Comparison of ENCODE assay signal across 14 cellular contexts in the genomic region with DNA sequence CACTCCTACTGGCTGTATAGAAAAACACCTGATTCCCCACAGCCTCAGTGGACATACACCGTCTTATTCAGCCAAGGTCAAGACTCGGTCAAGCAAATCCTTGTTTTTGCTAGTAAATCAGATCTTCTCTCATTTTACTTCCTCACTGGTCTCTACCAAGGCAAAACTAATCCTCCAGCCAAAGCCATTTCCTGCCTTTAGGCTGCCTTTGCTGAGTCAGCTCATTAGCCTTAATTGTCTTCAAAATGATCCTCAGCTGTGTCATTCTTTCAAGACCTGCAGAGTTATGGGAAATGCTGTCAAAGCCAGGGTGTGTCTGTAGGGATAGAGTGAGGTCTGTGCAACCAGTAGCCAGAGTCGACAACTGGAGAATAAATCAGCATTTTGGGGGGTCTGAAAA.
DNase-seq lines count a peak whose midpoint lies in the region; ATAC-seq and TF ChIP-seq lines count a peak whose summit lies in the region.
"Had no signal": no experiment of that assay in that cellular context is flagged by ENCODE, and none has a peak within 500 bp of the region (broad histone marks: within the 10 kb centered on the region; RNA-seq: fewer than 3 reads in every experiment).

No MANE protein-coding gene starts in this region.

- peaks cover 6% of the 10 kb centered on the region; the same call in 2 of the 3 replicates for H3K36me3 Mint-ChIP-seq in GM23338 (ENCODE audit: low read depth)

- H3K4me3 Mint-ChIP-seq in GM23338 = no peak overlapping the region
- H3K4me3 Mint-ChIP-seq: stimulated activated memory B cell treated with anti-CD40 and anti-IgM and Interleukin-4, amounts not matched to agents 10 μg/mL and 1 μg/mL and 100 μg/mL, for 72 hours had no signal

- H3K27me3 Mint-ChIP-seq in GM23338 (ENCODE audit: insufficient read depth, low read depth, poor library complexity) = peaks cover 8% of the 10 kb centered on the region
- H3K27me3 Mint-ChIP-seq: stimulated activated memory B cell treated with anti-CD40 and anti-IgM and Interleukin-4, amounts not matched to agents 10 μg/mL and 1 μg/mL and 100 μg/mL, for 72 hours had no signal

- peaks cover 17% of the 10 kb centered on the region; the same call in 1 of the 2 replicates for H3K9me3 ChIP-seq in NT2/D1 (ENCODE audit: insufficient read depth, low read length)
- no peaks in the 10 kb centered on the region for H3K9me3 ChIP-seq in tibial artery

- intact Hi-C loops in tibial artery (cut with DNase I; ENCODE audit: low total_unique reads) = no loop called here

- TF ChIP-seq CTCF in GM23338 (conservative IDR thresholded peaks at IDR 0.05; ENCODE audit: low read depth in 2 of 2) = no peak
- no peak for TF ChIP-seq CTCF in epithelial cell of esophagus (IDR thresholded peaks at IDR 0.05; ENCODE audit: insufficient read depth, low read depth, low read length, missing control alignments)
- no peak for TF ChIP-seq CTCF in tibial artery (IDR thresholded peaks at IDR 0.05)

- H3K79me2 ChIP-seq in GM23338 (replicated peaks; ENCODE audit: insufficient read depth) = no peaks in the 10 kb centered on the region

- ATAC-seq in GM23338 = no peak
- ATAC-seq in GM18868 (IDR thresholded peaks at IDR 0.05; ENCODE audit: unreplicated experiment) = no peak
- ATAC-seq: stimulated activated memory B cell treated with anti-CD40 and anti-IgM and Interleukin-4, amounts not matched to agents 10 μg/mL and 1 μg/mL and 100 μg/mL, for 72 hours had no signal

- no peaks in the 10 kb centered on the region for H3K36me3 ChIP-seq in GM23338 (ENCODE audit: insufficient read depth)
- H3K36me3 ChIP-seq in NT2/D1 (ENCODE audit: insufficient read depth, insufficient read length, low read length) = no peaks in the 10 kb centered on the region
- H3K36me3 ChIP-seq in tibial artery = no peaks in the 10 kb centered on the region

- H4K20me1 ChIP-seq in GM23338 (replicated peaks; ENCODE audit: insufficient read depth) = no peaks in the 10 kb centered on the region

- peaks cover 6% of the 10 kb centered on the region; the same call in 2 of the 3 replicates for H3K4me1 Mint-ChIP-seq in GM23338

- peaks cover 10% of the 10 kb centered on the region for H3K4me1 ChIP-seq in GM23338 (ENCODE audit: insufficient read depth)
- H3K4me1 ChIP-seq in NT2/D1 (ENCODE audit: insufficient read depth, insufficient read length) = no peaks in the 10 kb centered on the region
- H3K4me1 ChIP-seq in tibial artery = no peaks in the 10 kb centered on the region

- peak; percentile 40 for DNase-seq in GM23338 (ENCODE audit: low spot score)
- DNase-seq in NT2/D1 (ENCODE audit: low read depth, low spot score) = peak; percentile 59
- DNase-seq in epithelial cell of esophagus (ENCODE audit: low read depth) = peak; percentile 84
- peak; percentile 74 for DNase-seq in myocyte (ENCODE audit: low read depth)
- DNase-seq in NCI-H1930 (lab: John Stamatoyannopoulos, UW) = no peak
- no peak for DNase-seq in tibial artery
- DNase-seq in activated gamma-delta T cell (lab: John Stamatoyannopoulos, UW) = no peak
- DNase-seq: activated CD4-positive, alpha-beta T cell treated with anti-CD3 and anti-CD28 coated beads, Interleukin-2, amount 50 U/mL, for 48 hours; Calu3; erythroblast; NCI-H1436; SIG-M5 had no signal

- no peak overlapping the region for H3K27ac Mint-ChIP-seq in GM23338
- H3K27ac Mint-ChIP-seq: stimulated activated memory B cell treated with anti-CD40 and anti-IgM and Interleukin-4, amounts not matched to agents 10 μg/mL and 1 μg/mL and 100 μg/mL, for 72 hours had no signal

- peaks cover 23% of the 10 kb centered on the region for H3K9me3 Mint-ChIP-seq in GM23338

- H3K27me3 ChIP-seq in GM23338 (ENCODE audit: insufficient read depth) (no peaks in the 10 kb centered on the region), NT2/D1 (ENCODE audit: insufficient read depth, insufficient read length) (no peaks in the 10 kb centered on the region), tibial artery (no peaks in the 10 kb centered on the region)

- H3K4me3 ChIP-seq in GM23338 (no peak overlapping the region), NT2/D1 (ENCODE audit: insufficient read length, low read depth) (no peak overlapping the region), epithelial cell of esophagus (ENCODE audit: low read length) (no peak overlapping the region), tibial artery (no peak overlapping the region)

- H3K9me2 ChIP-seq in GM23338 (ENCODE audit: insufficient read depth) = no peaks in the 10 kb centered on the region

- no peaks in the 10 kb centered on the region for H3F3A ChIP-seq in GM23338 (replicated peaks; ENCODE audit: low read depth)

- H3K4me2 ChIP-seq in GM23338 = no peak overlapping the region

- H3K9ac ChIP-seq in NT2/D1 (ENCODE audit: insufficient read length, low read depth) = no peak overlapping the region

- H2AFZ ChIP-seq in GM23338 = peak overlapping the region; percentile 78; the same call in 1 of the 2 replicates

- H3K27ac ChIP-seq in GM23338 (ENCODE audit: low read depth) = 0 out of 2 replicates have a peak overlapping the region, but pooled peaks have one; percentile 46
- H3K27ac ChIP-seq in tibial artery = no peak overlapping the region

TF ChIP-seq in GM23338, 12 proteins besides CTCF, POLR2A, EP300 and RAD21 (continues in another document):
- TF ChIP-seq ZNF114 (CRISPR knock-in tag; IDR thresholded peaks at IDR 0.05) = no peak
- no peak for TF ChIP-seq CREB1 (CRISPR knock-in tag; IDR thresholded peaks at IDR 0.05; ENCODE audit: low read depth)
- TF ChIP-seq, protein P1, sequence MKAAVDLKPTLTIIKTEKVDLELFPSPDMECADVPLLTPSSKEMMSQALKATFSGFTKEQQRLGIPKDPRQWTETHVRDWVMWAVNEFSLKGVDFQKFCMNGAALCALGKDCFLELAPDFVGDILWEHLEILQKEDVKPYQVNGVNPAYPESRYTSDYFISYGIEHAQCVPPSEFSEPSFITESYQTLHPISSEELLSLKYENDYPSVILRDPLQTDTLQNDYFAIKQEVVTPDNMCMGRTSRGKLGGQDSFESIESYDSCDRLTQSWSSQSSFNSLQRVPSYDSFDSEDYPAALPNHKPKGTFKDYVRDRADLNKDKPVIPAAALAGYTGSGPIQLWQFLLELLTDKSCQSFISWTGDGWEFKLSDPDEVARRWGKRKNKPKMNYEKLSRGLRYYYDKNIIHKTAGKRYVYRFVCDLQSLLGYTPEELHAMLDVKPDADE (IDR thresholded peaks at IDR 0.05) = no peak
- no peak for TF ChIP-seq EZH2 (IDR thresholded peaks at IDR 0.05; ENCODE audit: low read depth, unreplicated experiment)
- TF ChIP-seq ZNF331 (CRISPR knock-in tag; IDR thresholded peaks at IDR 0.05; ENCODE audit: low read depth) = no peak
- no peak for TF ChIP-seq POLR2AphosphoS5 (IDR thresholded peaks at IDR 0.05; ENCODE audit: low read depth)
- no peak for TF ChIP-seq EZH2phosphoT487 (IDR thresholded peaks at IDR 0.05; ENCODE audit: unreplicated experiment)
- TF ChIP-seq REST (IDR thresholded peaks at IDR 0.05; ENCODE audit: unreplicated experiment) = no peak
- TF ChIP-seq STAT1 (IDR thresholded peaks at IDR 0.05; ENCODE audit: unreplicated experiment) = no peak

Comparison
In these comparisons a context has a peak if more than half of its experiments do, and no peak if none do; other contexts are left out.
1. DNase-seq: peak in GM23338 (single experiment), NT2/D1 (single experiment), epithelial cell of esophagus (single experiment) and myocyte (single experiment); none in NCI-H1930 (0 of 2), tibial artery (0 of 2) and activated gamma-delta T cell (single experiment).